ENCODE assay signal across 8 cellular contexts in genomic region chr18:59885579-59886163, GRCh38. TPM values are rescaled to one million over a fixed set of nuclear protein-coding genes. Genes with fewer than 3 reads are reported as not detected.
DNase-seq lines count a peak whose midpoint lies in the region; ATAC-seq and TF ChIP-seq lines count a peak whose summit lies in the region.

No MANE protein-coding gene starts in this region.

- peaks cover 0 to 26% (median 7%) of the 10 kb centered on the region in 4 donors for H3K4me1 ChIP-seq in tibial nerve

- H3K27ac ChIP-seq in tibial nerve, result no peak overlapping the region

- no peak for DNase-seq in AG09309 (ENCODE audit: low read depth)
- DNase-seq in fibroblast of pulmonary artery (ENCODE audit: low read depth), result peak; percentile 82
- DNase-seq in mesenteric fat pad (ENCODE audit: low spot score), result no peak
- no peak for DNase-seq in midbrain (lab: John Stamatoyannopoulos, UW)
- DNase-seq in tibial nerve (ENCODE audit: low spot score in 2 of 2), result no peak

- in situ Hi-C loops in GM18951 (cut with MboI; ENCODE audit: low sequenced_read_pairs, unreplicated experiment), result no loop called here

- H3K27me3 ChIP-seq in tibial nerve, result no peaks in the 10 kb centered on the region

- ATAC-seq in HG03097 (IDR thresholded peaks at IDR 0.05; ENCODE audit: low FRiP score, unreplicated experiment) (peak; percentile 78), SK-N-SH treated with all-trans-retinoic acid at 6 μM for 48 hours (peak; percentile 80)

- 32 to 35% methylated on average over 6 of the region's 6 CpGs for WGBS in tibial nerve, 2 donors

- no peak for TF ChIP-seq CTCF in AG09309 (IDR thresholded peaks at IDR 0.05; ENCODE audit: control insufficient read depth, insufficient read depth, low read depth, low read length, missing control alignments)
- TF ChIP-seq CTCF in fibroblast of pulmonary artery (IDR thresholded peaks at IDR 0.05; ENCODE audit: low read length, missing control alignments), result no peak
- TF ChIP-seq CTCF in tibial nerve (IDR thresholded peaks at IDR 0.05), result no peak

- H3K9me3 ChIP-seq in tibial nerve, result no peaks in the 10 kb centered on the region

- H3K4me3 ChIP-seq in AG09309 (ENCODE audit: control insufficient read depth, low read depth, low read length) (peak overlapping the region; percentile 4), fibroblast of pulmonary artery (replicated peaks; ENCODE audit: low read depth, low read length) (peak overlapping the region; percentile 40), tibial nerve (no peak overlapping the region)

- TF ChIP-seq POLR2A in GM18951 (IDR thresholded peaks at IDR 0.05; ENCODE audit: extremely low read depth, insufficient read depth, insufficient read length), result peak; percentile 39
- no peak for TF ChIP-seq POLR2A in tibial nerve (IDR thresholded peaks at IDR 0.05)

- TF ChIP-seq EP300 in tibial nerve (IDR thresholded peaks at IDR 0.05), result no peak

- H3K36me3 ChIP-seq in tibial nerve, result no peaks in the 10 kb centered on the region

TF ChIP-seq in SK-N-SH treated with all-trans-retinoic acid at 6 μM for 48 hours, 23 proteins besides CTCF, POLR2A, EP300 and RAD21:
- TF ChIP-seq ESRRG (CRISPR knock-in tag; IDR thresholded peaks at IDR 0.05) (no peak), ZNF70 (CRISPR knock-in tag; IDR thresholded peaks at IDR 0.05) (no peak), ZFP3 (CRISPR knock-in tag; IDR thresholded peaks at IDR 0.05) (no peak), ZC3H10 (CRISPR knock-in tag; IDR thresholded peaks at IDR 0.05) (0 out of 2 replicates have a peak, but pooled peaks have one; percentile 42)

RNA-seq across cellular contexts. Expression of gene PMAIP1, which starts 14.1 kb away (rescaled TPM):
- total RNA-seq in mesenteric fat pad (0.87 TPM), tibial nerve (under 1 TPM in 2 of 4 donors, not detected in 2; 0.22 to 0.98 TPM)

Comparison
In these comparisons a context has a peak if more than half of its experiments do, and no peak if none do; other contexts are left out.
1. H3K4me3 ChIP-seq: peak in AG09309 (single experiment) and fibroblast of pulmonary artery (single experiment); none in tibial nerve (0 of 4).